Comparison of ENCODE assay signal across 21 cellular contexts in genomic region chr6:128826606-128827005, GRCh38. TPM values are rescaled to one million over a fixed set of nuclear protein-coding genes. Genes with fewer than 3 reads are reported as not detected.
"Had no signal": no experiment of that assay in that cellular context is flagged by ENCODE, and none has a peak within 500 bp of the region (broad histone marks: within the 10 kb centered on the region; RNA-seq: fewer than 3 reads in every experiment).

No MANE protein-coding gene starts in this region.

- FAIRE-seq: endometrium, kidney, small intestine had no signal

- H3K79me2 ChIP-seq: hepatocyte had no signal

- H3K27me3 ChIP-seq: hepatocyte, left lung, right lobe of liver, transverse colon, upper lobe of right lung, uterus had no signal

- ATAC-seq: effector memory CD8-positive, alpha-beta T cell; left lung; lower lobe of right lung; naive thymus-derived CD8-positive, alpha-beta T cell; psoas muscle; right lobe of liver; stimulated activated naive B cell treated with anti-CD40 and anti-IgM and Interleukin-4, amounts not matched to agents 10 μg/mL and 1 μg/mL and 100 μg/mL, for 72 hours; upper lobe of right lung had no signal

- H2AFZ ChIP-seq: hepatocyte had no signal

- H3K27ac ChIP-seq: hepatocyte, left lung, lower lobe of right lung, psoas muscle, right lobe of liver, thoracic aorta, transverse colon, upper lobe of right lung, uterus had no signal

- H3K4me1 ChIP-seq: left lung, lower lobe of right lung, psoas muscle, right lobe of liver, transverse colon, upper lobe of right lung, uterus had no signal

- H3K9me3 ChIP-seq: left lung, lower lobe of right lung, psoas muscle, right lobe of liver, thoracic aorta, transverse colon, upper lobe of right lung, uterus had no signal

- H3K36me3 ChIP-seq: left lung, lower lobe of right lung, right lobe of liver, thoracic aorta, transverse colon, upper lobe of right lung, uterus had no signal

- H3K4me3 ChIP-seq: hepatocyte, left lung, lower lobe of right lung, psoas muscle, right lobe of liver, thoracic aorta, transverse colon, upper lobe of right lung, uterus had no signal

- H3K4me2 ChIP-seq: hepatocyte had no signal

- DNase-seq: cortex of kidney; effector memory CD8-positive, alpha-beta T cell; kidney; left lung; lower lobe of right lung; naive thymus-derived CD8-positive, alpha-beta T cell; nephron progenitor cell; nucleus accumbens; psoas muscle; retina; right lobe of liver; small intestine; stimulated activated CD4-positive, alpha-beta T cell treated with anti-CD3 and anti-CD28 coated beads, Interleukin-15, amount 100 ng/mL, for 24 hours; stimulated activated CD4-positive, alpha-beta T cell treated with anti-CD3 and anti-CD28 coated beads, Interleukin-2, amount 100 ng/mL, for 48 hours; stimulated activated naive B cell treated with anti-CD40 and anti-IgM and Interleukin-4, amounts not matched to agents 10 μg/mL and 1 μg/mL and 100 μg/mL, for 72 hours; transverse colon; upper lobe of right lung; uterus had no signal

RNA-seq across cellular contexts. Expression of gene LAMA2, which starts 56.3 kb away (rescaled TPM):
- total RNA-seq: naive thymus-derived CD8-positive, alpha-beta T cell had no signal
- polyA plus RNA-seq: naive thymus-derived CD8-positive, alpha-beta T cell had no signal
